In genomic region chr1:245572709-245573108, GRCh38 we compare ENCODE assay signal across 21 cellular contexts.
"Had no signal": no experiment of that assay in that cellular context is flagged by ENCODE, and none has a peak within 500 bp of the region (broad histone marks: within the 10 kb centered on the region; RNA-seq: fewer than 3 reads in every experiment).

No MANE protein-coding gene starts in this region.

- H3K27ac Mint-ChIP-seq: activated CD8-positive, alpha-beta T cell treated with anti-CD3 and anti-CD28 coated beads, Interleukin-2, amount 10 ng/mL, durations not matched to agents 7 days and 5 days; activated naive CD8-positive, alpha-beta T cell treated with anti-CD3 and anti-CD28 coated beads, Interleukin-2, amount 10 ng/mL, durations not matched to agents 7 days and 5 days had no signal

- H3K27ac ChIP-seq: Peyer's patch had no signal

- H3K9me3 ChIP-seq: Peyer's patch had no signal

- H3K4me1 ChIP-seq: Peyer's patch had no signal

- H3K9me3 Mint-ChIP-seq: activated naive CD8-positive, alpha-beta T cell treated with anti-CD3 and anti-CD28 coated beads, Interleukin-2, amount 10 ng/mL, durations not matched to agents 7 days and 5 days had no signal

- H3K27me3 ChIP-seq: Peyer's patch had no signal

- H3K4me1 Mint-ChIP-seq: activated naive CD8-positive, alpha-beta T cell treated with anti-CD3 and anti-CD28 coated beads, Interleukin-2, amount 10 ng/mL, durations not matched to agents 7 days and 5 days had no signal

- H3K4me3 ChIP-seq: Peyer's patch had no signal

- H3K4me3 Mint-ChIP-seq: activated CD8-positive, alpha-beta T cell treated with anti-CD3 and anti-CD28 coated beads, Interleukin-2, amount 10 ng/mL, durations not matched to agents 7 days and 5 days; activated naive CD8-positive, alpha-beta T cell treated with anti-CD3 and anti-CD28 coated beads, Interleukin-2, amount 10 ng/mL, durations not matched to agents 7 days and 5 days had no signal

- H3K36me3 Mint-ChIP-seq: activated naive CD8-positive, alpha-beta T cell treated with anti-CD3 and anti-CD28 coated beads, Interleukin-2, amount 10 ng/mL, durations not matched to agents 7 days and 5 days; brain had no signal

- H3K36me3 ChIP-seq: Peyer's patch had no signal

- DNase-seq: activated CD4-positive, alpha-beta T cell treated with anti-CD3 and anti-CD28 coated beads for 48 hours; activated CD4-positive, alpha-beta T cell treated with anti-CD3 and anti-CD28 coated beads, Interleukin-2, amount 50 U/mL, for 4 hours; activated CD4-positive, CD25-positive, alpha-beta regulatory T cell treated with anti-CD3 and anti-CD28 coated beads, Interleukin-2, amount 50 U/mL, for 72 hours; activated CD8-positive, alpha-beta memory T cell treated with anti-CD3 and anti-CD28 coated beads, Interleukin-2, amount 50 U/mL, for 48 hours; activated CD8-positive, alpha-beta T cell treated with anti-CD3 and anti-CD28 coated beads, Interleukin-2, amount 10 ng/mL, durations not matched to agents 7 days and 5 days; activated naive CD4-positive, alpha-beta T cell treated with anti-CD3 and anti-CD28 coated beads, Interleukin-2, amount 50 U/mL, for 16 hours; activated naive CD8-positive, alpha-beta T cell treated with anti-CD3 and anti-CD28 coated beads, Interleukin-2, amount 10 ng/mL, durations not matched to agents 7 days and 5 days; activated T-cell treated with anti-CD3 and anti-CD28 coated beads, Interleukin-2, amount 50 U/mL, for 1 hour; aorta; cerebellar nuclear complex; Kasumi-1; KBM-7; NCI-H1105; NCI-H1436 treated with DMSO at 0.1 percent for 48 hours; NCI-H2081; NCI-H510A treated with DMSO at 0.1 percent for 48 hours; NCI-H69; Peyer's patch; SHP77 treated with DMSO at 0.1 percent for 48 hours; T-helper 1 cell had no signal
